In the genomic region with DNA sequence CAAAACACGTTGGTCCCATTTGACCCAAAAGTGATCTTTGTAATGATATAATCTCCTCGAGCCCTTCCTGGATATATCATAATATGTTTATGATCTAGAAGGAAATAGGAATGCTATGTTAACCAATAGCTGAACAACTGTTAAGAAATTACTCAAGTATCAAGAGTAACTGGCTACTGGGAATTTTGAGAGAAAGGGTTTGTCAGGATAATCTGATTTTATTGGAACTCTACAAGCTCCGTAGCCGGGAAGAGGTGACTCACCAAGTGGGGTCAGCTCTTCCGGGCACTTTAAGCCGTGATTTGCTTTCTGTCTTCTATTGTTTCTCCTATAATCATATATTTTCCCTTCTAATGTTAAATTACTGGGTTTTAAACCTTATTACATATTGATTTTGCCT, we compare ENCODE assay signal across 27 cellular contexts.
"Had no signal": no experiment of that assay in that cellular context is flagged by ENCODE, and none has a peak within 500 bp of the region (broad histone marks: within the 10 kb centered on the region; RNA-seq: fewer than 3 reads in every experiment).

No MANE protein-coding gene starts in this region.

- DNase-seq: activated CD4-positive, alpha-beta T cell treated with anti-CD3 and anti-CD28 coated beads for 1 hour; activated CD4-positive, alpha-beta T cell treated with anti-CD3 and anti-CD28 coated beads, Interleukin-2, amount 10 ng/mL, durations not matched to agents 7 days and 5 days; activated CD8-positive, alpha-beta memory T cell treated with anti-CD3 and anti-CD28 coated beads, Interleukin-2, amount 10 ng/mL, durations not matched to agents 7 days and 5 days; activated CD8-positive, alpha-beta T cell treated with anti-CD3 and anti-CD28 coated beads, Interleukin-2, amount 10 ng/mL, durations not matched to agents 7 days and 5 days; activated effector memory CD4-positive, alpha-beta T cell treated with anti-CD3 and anti-CD28 coated beads, Interleukin-2, amount 50 U/mL, for 16 hours; activated naive CD4-positive, alpha-beta T cell treated with anti-CD3 and anti-CD28 coated beads for 36 hours; activated naive CD8-positive, alpha-beta T cell treated with anti-CD3 and anti-CD28 coated beads for 36 hours; adrenal gland; aorta; cerebellar nuclear complex; colonic mucosa; effector CD8-positive, alpha-beta T cell; gastrocnemius medialis; left cardiac atrium; left ventricle myocardium superior; naive B cell; nephron progenitor cell; small intestine; stimulated activated CD4-positive, alpha-beta T cell treated with anti-CD3 and anti-CD28 coated beads, Interleukin-1b, Interleukin-23, amount 100 ng/mL, for 48 hours; stimulated activated naive B cell treated with anti-CD40 and anti-IgM and Interleukin-4, amounts not matched to agents 10 μg/mL and 1 μg/mL and 100 μg/mL, for 72 hours; stomach; T-helper 2 cell; thyroid gland; upper lobe of right lung had no signal

- H3K27me3 ChIP-seq: adrenal gland, cardiac muscle cell, colonic mucosa, gastrocnemius medialis, hepatocyte, neutrophil, stomach, thyroid gland, upper lobe of right lung had no signal

- H3K36me3 ChIP-seq: adrenal gland, cardiac muscle cell, colonic mucosa, gastrocnemius medialis, neutrophil, stomach, thyroid gland, upper lobe of right lung had no signal

- H3K4me1 ChIP-seq: adrenal gland, colonic mucosa, gastrocnemius medialis, stomach, thyroid gland, upper lobe of right lung had no signal

- H3K9me3 ChIP-seq: adrenal gland, colonic mucosa, gastrocnemius medialis, neutrophil, stomach, thyroid gland, upper lobe of right lung had no signal

- H3K27ac ChIP-seq: adrenal gland, cardiac muscle cell, colonic mucosa, gastrocnemius medialis, hepatocyte, neutrophil, stomach, thyroid gland, upper lobe of right lung had no signal

- H3K4me3 ChIP-seq: adrenal gland, cardiac muscle cell, colonic mucosa, gastrocnemius medialis, hepatocyte, stomach, thyroid gland, upper lobe of right lung had no signal
